In genomic region chr9:14417230-14417629, GRCh38 we compare ENCODE assay signal across 17 cellular contexts.
DNase-seq lines count a peak whose midpoint lies in the region; ATAC-seq, FAIRE-seq and TF ChIP-seq lines count a peak whose summit lies in the region.
"Had no signal": no experiment of that assay in that cellular context is flagged by ENCODE, and none has a peak within 500 bp of the region (broad histone marks: within the 10 kb centered on the region; RNA-seq: fewer than 3 reads in every experiment).

No MANE protein-coding gene starts in this region.

- H2AFZ ChIP-seq in PC-3 (ENCODE audit: low read length) (no peak overlapping the region), H1 (ENCODE audit: low read length) (no peak overlapping the region)

- H3K36me3 ChIP-seq in PC-3 (ENCODE audit: low read depth, low read length), result no peaks in the 10 kb centered on the region
- no peaks in the 10 kb centered on the region for H3K36me3 ChIP-seq in H1 (ENCODE audit: control insufficient read depth in 2 of 4, insufficient read depth in 4 of 4, low read length in 3 of 4)
- H3K36me3 ChIP-seq: HAP-1 had no signal

- no peak overlapping the region for H3K18ac ChIP-seq in H1 (ENCODE audit: extremely low read depth, low read length)

- no peak overlapping the region for H3K4ac ChIP-seq in H1 (replicated peaks; ENCODE audit: insufficient read length, low read depth, low read length)

- H2BK20ac ChIP-seq in H1 (ENCODE audit: low read length), result no peak overlapping the region

- H4K8ac ChIP-seq in H1 (ENCODE audit: extremely low read depth, insufficient read depth, low read length), result no peak overlapping the region

- H3K14ac ChIP-seq in H1 (ENCODE audit: insufficient read length), result no peak overlapping the region

- H3K79me2 ChIP-seq in PC-3 (ENCODE audit: low read length) (no peaks in the 10 kb centered on the region), H1 (ENCODE audit: control insufficient read depth in 1 of 2, insufficient read depth in 2 of 2, low read length in 2 of 2) (no peaks in the 10 kb centered on the region)

- intact Hi-C loops in PC-3 (cut with micrococcal nuclease), result loop anchor here (5.0 kb wide), 1 partner anchor 95 kb away; no protein-coding TSS in a partner anchor

- H3K9me2 ChIP-seq in PC-3 (replicated peaks; ENCODE audit: low read length), result no peaks in the 10 kb centered on the region

- DNase-seq in ELR (ENCODE audit: low read depth) (peak; percentile 22), PC-3 (peak; percentile 49), H1 (ENCODE audit: low read depth in 1 of 2, low spot score in 2 of 2) (no peak), fibroblast of villous mesenchyme (ENCODE audit: low read depth) (peak; percentile 58)
- DNase-seq in activated naive CD4-positive, alpha-beta T cell treated with Interleukin-2 at 50 U/mL for 16 hours, result no peak
- DNase-seq: Calu3; CD4-positive, CD25-positive, alpha-beta regulatory T cell; DMS79; GDM1; NCI-H1436; NCI-H2081; NCI-H226; NCI-H526 treated with DMSO at 0.1 percent for 48 hours had no signal

- no peak overlapping the region for H2AK5ac ChIP-seq in H1 (ENCODE audit: low read depth, low read length)

- no peak overlapping the region for H2BK5ac ChIP-seq in H1 (ENCODE audit: low read depth, low read length)

- no peak overlapping the region for H2BK15ac ChIP-seq in H1 (ENCODE audit: low read length)

- H4K5ac ChIP-seq in H1 (ENCODE audit: insufficient read length, low read depth, low read length), result no peak overlapping the region

- TF ChIP-seq CTCF in PC-3 (conservative IDR thresholded peaks at IDR 0.05; ENCODE audit: low read depth, low read length) (no peak), H1 (IDR thresholded peaks at IDR 0.05; ENCODE audit: control extremely low read depth in 1 of 3, insufficient read depth in 1 of 3, low read depth in 1 of 3, low read length in 3 of 3) (no peak), fibroblast of villous mesenchyme (IDR thresholded peaks at IDR 0.05; ENCODE audit: insufficient read depth, low read depth, low read length) (no peak)

- H3K23me2 ChIP-seq in H1 (ENCODE audit: low read depth, low read length), result no peaks in the 10 kb centered on the region

- no peaks in the 10 kb centered on the region for H3F3A ChIP-seq in PC-3 (ENCODE audit: low read length, unreplicated experiment)

- H3K9ac ChIP-seq in PC-3 (ENCODE audit: low read length), result no peak overlapping the region
- H3K9ac ChIP-seq in H1 (replicated peaks in 1 of 4; ENCODE audit: extremely low read depth in 1 of 4, low read depth in 3 of 4, low read length in 3 of 4), result no peak overlapping the region

- no peak for TF ChIP-seq RAD21 in H1 (IDR thresholded peaks at IDR 0.05 in 1 of 2, conservative IDR thresholded peaks at IDR 0.05 in 1 of 2; ENCODE audit: low read depth in 2 of 2, low read length in 2 of 2)

- H3K23ac ChIP-seq in H1 (ENCODE audit: insufficient read length), result no peak overlapping the region

- no peak for FAIRE-seq in H1 (lab: Jason Lieb, UNC)

- H3K56ac ChIP-seq in H1 (replicated peaks; ENCODE audit: insufficient read length, low read depth, low read length), result no peak overlapping the region

- H3K4me1 ChIP-seq in PC-3 (ENCODE audit: insufficient read depth, low read length), result peaks cover 17% of the 10 kb centered on the region
- H3K4me1 ChIP-seq in H1 (replicated peaks in 1 of 4; ENCODE audit: control insufficient read depth in 3 of 4, insufficient read depth in 4 of 4, low read length in 3 of 4), result peaks cover 3 to 9% (median 7%) of the 10 kb centered on the region in 4 experiments

- ATAC-seq in PC-3 (no peak), GM18861 (IDR thresholded peaks at IDR 0.05; ENCODE audit: unreplicated experiment) (no peak), GM19397 (IDR thresholded peaks at IDR 0.05; ENCODE audit: unreplicated experiment) (no peak), GM19452 (IDR thresholded peaks at IDR 0.05; ENCODE audit: unreplicated experiment) (no peak)

- CTCF ChIA-PET in PC-3 (lab: Charles Lee), result no interaction called here
- CTCF ChIA-PET in H1 (lab: Charles Lee; ENCODE audit: partially characterized antibody), result interaction anchor here (3.1 kb wide), 1 partner anchor 11 kb away, joined by 18 read pairs; no protein-coding TSS in a partner anchor

- H4K20me1 ChIP-seq in PC-3 (ENCODE audit: low read length) (no peaks in the 10 kb centered on the region), H1 (replicated peaks in 1 of 2; ENCODE audit: control insufficient read depth in 1 of 2, insufficient read depth in 2 of 2, low read length in 2 of 2) (no peaks in the 10 kb centered on the region)

- no peak overlapping the region for H3K4me2 ChIP-seq in PC-3 (ENCODE audit: low read length)
- no peak overlapping the region for H3K4me2 ChIP-seq in H1 (ENCODE audit: insufficient read depth in 1 of 2, low read depth in 2 of 2, low read length in 2 of 2)

- 94% methylated on average over 3 of the region's 3 CpGs; no CpG with 5 or more reads in 1 of the 2 experiments for WGBS in H1 (ENCODE audit: extremely low coverage in 1 of 2, insufficient coverage in 1 of 2, insufficient read length in 1 of 2, insufficient replicate concordance in 2 of 2, low coverage in 1 of 2, low lambda C conversion rate in 2 of 2, missing lambda C conversion rate in 1 of 2), 2 experiments

- no peaks in the 10 kb centered on the region for H3K79me1 ChIP-seq in H1 (ENCODE audit: low read depth, low read length)

- no TSS peak for BruUV-seq in PC-3 (replicated peaks; lab: Mats Ljungman, UMichigan)

- peak overlapping the region; percentile 60 for H2BK120ac ChIP-seq in H1 (replicated peaks; ENCODE audit: low read depth, low read length)

- no peak for TF ChIP-seq POLR2A in H1 (IDR thresholded peaks at IDR 0.05; ENCODE audit: control extremely low read depth in 1 of 2, low read depth in 2 of 2, low read length in 2 of 2)

- TF ChIP-seq EP300 in H1 (IDR thresholded peaks at IDR 0.05; ENCODE audit: borderline replicate concordance in 1 of 2, low read depth in 2 of 2, low read length in 2 of 2), result no peak

- 0 out of 2 replicates have a peak, but pooled peaks cover 4% of the 10 kb centered on the region for H3K27me3 ChIP-seq in PC-3 (ENCODE audit: low read length)
- H3K27me3 ChIP-seq in H1 (replicated peaks in 1 of 4; ENCODE audit: control insufficient read depth in 3 of 4, extremely low read depth in 1 of 4, insufficient read depth in 3 of 4, low read length in 3 of 4), result no peaks in the 10 kb centered on the region

- no peak overlapping the region for H2BK12ac ChIP-seq in H1 (ENCODE audit: low read depth, low read length)

- no peak overlapping the region for H3K4me3 ChIP-seq in PC-3 (ENCODE audit: low read length)
- no peak overlapping the region for H3K4me3 ChIP-seq in H1 (ENCODE audit: extremely low read depth in 1 of 4, insufficient read depth in 2 of 4, low read depth in 3 of 4, low read length in 4 of 4)
- no peak overlapping the region for H3K4me3 ChIP-seq in fibroblast of villous mesenchyme (ENCODE audit: low read depth, low read length)
- H3K4me3 ChIP-seq: HAP-1 had no signal

- H3K27ac ChIP-seq in PC-3 (ENCODE audit: low read length) (no peak overlapping the region), H1 (ENCODE audit: low read depth, low read length) (no peak overlapping the region)

- no peak overlapping the region for H4K91ac ChIP-seq in H1 (replicated peaks; ENCODE audit: insufficient read length, low read length)

- H3K9me3 ChIP-seq in PC-3 (ENCODE audit: low read length) (no peaks in the 10 kb centered on the region), H1 (ENCODE audit: insufficient read depth in 2 of 2, low read depth in 1 of 2, low read length in 1 of 2) (no peaks in the 10 kb centered on the region)
- H3K9me3 ChIP-seq: HAP-1 had no signal

- POLR2A ChIA-PET in PC-3 (lab: Charles Lee; ENCODE audit: unreplicated experiment) (no interaction called here), H1 (lab: Charles Lee; ENCODE audit: partially characterized antibody) (no interaction called here)

TF ChIP-seq in H1, 55 proteins besides CTCF, POLR2A, EP300 and RAD21:
- TF ChIP-seq EGR1 (IDR thresholded peaks at IDR 0.05; ENCODE audit: borderline replicate concordance, low read depth, low read length) (no peak), MAX (IDR thresholded peaks at IDR 0.05) (no peak), KDM1A (IDR thresholded peaks at IDR 0.05; ENCODE audit: borderline replicate concordance, low read length) (no peak), ZNF274 (IDR thresholded peaks at IDR 0.05; ENCODE audit: borderline replicate concordance, extremely low read depth, low read length) (no peak), BCL11A (IDR thresholded peaks at IDR 0.05; ENCODE audit: low read depth in 2 of 2, low read length in 2 of 2) (no peak), SP4 (IDR thresholded peaks at IDR 0.05; ENCODE audit: low read length) (no peak)

Comparison
In these comparisons a context has a peak if more than half of its experiments do, and no peak if none do; other contexts are left out.
1. DNase-seq: peak in ELR (single experiment), PC-3 (single experiment) and fibroblast of villous mesenchyme (single experiment); none in H1 (0 of 2) and activated naive CD4-positive, alpha-beta T cell treated with Interleukin-2 at 50 U/mL for 16 hours (single experiment).